36 cellular contexts compared by ENCODE assay signal in the genomic region with DNA sequence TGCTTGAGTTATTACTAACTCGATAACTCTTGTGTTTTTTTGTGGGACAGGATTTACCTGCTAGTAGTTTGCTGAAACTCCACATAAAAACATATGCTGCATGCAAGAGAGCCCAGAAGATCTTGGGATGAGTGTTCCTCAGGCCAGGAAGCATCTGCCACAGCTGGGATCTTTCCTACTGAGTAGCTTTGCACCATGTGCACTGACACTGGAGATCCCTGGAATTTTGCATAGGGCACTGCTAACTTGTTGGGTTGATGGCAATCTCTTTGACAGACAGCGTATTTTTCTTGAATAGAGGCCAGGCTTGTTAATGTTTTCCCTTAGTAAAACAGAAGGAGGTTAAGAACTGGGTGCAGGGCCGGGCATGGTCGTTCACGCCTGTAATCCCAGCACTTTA. TPM values are rescaled to one million over a fixed set of nuclear protein-coding genes. Genes with fewer than 3 reads are reported as not detected.
"Had no signal": no experiment of that assay in that cellular context is flagged by ENCODE, and none has a peak within 500 bp of the region (broad histone marks: within the 10 kb centered on the region; RNA-seq: fewer than 3 reads in every experiment).

No MANE protein-coding gene starts in this region.

- ATAC-seq: activated naive CD4-positive, alpha-beta T cell treated with anti-CD3 and anti-CD28 coated beads, Interleukin-2, amount 50 U/mL, for 72 hours; activated T-cell treated with anti-CD3 and anti-CD28 coated beads, Interleukin-2, amount 50 U/mL, for 4 hours; PC-3; T-cell; T-helper 17 cell had no signal

- H3K27ac ChIP-seq: brain microvascular endothelial cell, cardiac muscle cell, SK-N-MC, VCaP had no signal

- H3K27me3 Mint-ChIP-seq: activated B cell treated with CpG ODN at 0.5 μM for 24 hours; activated CD4-positive, alpha-beta memory T cell treated with anti-CD3 and anti-CD28 coated beads for 36 hours; T-helper 17 cell had no signal

- H3K4me3 Mint-ChIP-seq: activated B cell treated with CpG ODN at 0.5 μM for 24 hours; activated CD4-positive, alpha-beta memory T cell treated with anti-CD3 and anti-CD28 coated beads for 36 hours; activated naive CD4-positive, alpha-beta T cell treated with anti-CD3 and anti-CD28 coated beads for 36 hours; activated T-cell treated with anti-CD3 and anti-CD28 coated beads, Interleukin-2, amount 50 U/mL, for 4 hours; activated T-helper 1 cell treated with anti-CD3 and anti-CD28 coated beads, Interleukin-12 subunit alpha, Interleukin-12 subunit beta, Interleukin-2, Interleukin-4 antibody, amounts not matched to agents 30 ng/mL and 10 ng/mL and 1 ng/mL, durations not matched to agents 14 hours and 24 hours and 36 hours; central memory CD8-positive, alpha-beta T cell; T-cell; T-helper 17 cell had no signal

- H3K4me1 Mint-ChIP-seq: activated B cell treated with CpG ODN at 0.5 μM for 24 hours; central memory CD8-positive, alpha-beta T cell; T-cell; T-helper 17 cell had no signal

- H3K4me3 ChIP-seq: cardiac muscle cell, SK-N-MC had no signal

- H3K27ac Mint-ChIP-seq: activated B cell treated with CpG ODN at 0.5 μM for 24 hours; activated CD4-positive, alpha-beta memory T cell treated with anti-CD3 and anti-CD28 coated beads for 36 hours; activated naive CD4-positive, alpha-beta T cell treated with anti-CD3 and anti-CD28 coated beads for 36 hours; activated naive CD4-positive, alpha-beta T cell treated with anti-CD3 and anti-CD28 coated beads, Interleukin-2, amount 50 U/mL, for 72 hours; activated T-helper 1 cell treated with anti-CD3 and anti-CD28 coated beads, Interleukin-12 subunit alpha, Interleukin-12 subunit beta, Interleukin-2, Interleukin-4 antibody, amounts not matched to agents 30 ng/mL and 10 ng/mL and 1 ng/mL, durations not matched to agents 14 hours and 24 hours and 36 hours; T-cell; T-helper 17 cell had no signal

- H3K36me3 Mint-ChIP-seq: activated CD4-positive, alpha-beta memory T cell treated with anti-CD3 and anti-CD28 coated beads for 36 hours; activated naive CD4-positive, alpha-beta T cell treated with anti-CD3 and anti-CD28 coated beads, Interleukin-2, amount 50 U/mL, for 72 hours; T-cell had no signal

- DNase-seq: activated B cell treated with CpG ODN at 0.5 μM for 24 hours; activated CD4-positive, alpha-beta memory T cell treated with anti-CD3 and anti-CD28 coated beads for 36 hours; activated CD4-positive, alpha-beta T cell treated with anti-CD3 and anti-CD28 coated beads for 4 hours; activated CD4-positive, alpha-beta T cell treated with anti-CD3 and anti-CD28 coated beads, Interleukin-2, amount 50 U/mL, for 1 hour; activated CD4-positive, CD25-positive, alpha-beta regulatory T cell treated with anti-CD3 and anti-CD28 coated beads, Interleukin-2, amount 50 U/mL, for 72 hours; activated CD8-positive, alpha-beta memory T cell treated with anti-CD3 and anti-CD28 coated beads, Interleukin-2, amount 50 U/mL, for 4 hours; activated gamma-delta T cell treated with Interleukin-2 at 50 U/mL for 16 hours; activated naive CD4-positive, alpha-beta T cell treated with anti-CD3 and anti-CD28 coated beads for 36 hours; activated T-cell treated with anti-CD3 and anti-CD28 coated beads for 4 hours; activated T-cell treated with anti-CD3 and anti-CD28 coated beads, Interleukin-2, amount 50 U/mL, for 4 hours; anterior cingulate cortex; brain microvascular endothelial cell; Kasumi-1; KG1; MM.1S; MV-4-11; NCI-H1092; NCI-H1436 treated with DMSO at 0.1 percent for 48 hours; NCI-H1694 treated with DMSO at 0.1 percent for 48 hours; NCI-H2029; NCI-H345; NCI-H510A; NCI-H526; NCI-H748 treated with DMSO at 0.1 percent for 48 hours; NK-92 treated with Interleukin-12 subunit alpha and Interleukin-12 subunit beta, amount 100 ng/mL, for 24 hours; PC-3; Right ventricle myocardium superior; T-cell; T-helper 17 cell had no signal

- H3K36me3 ChIP-seq: brain microvascular endothelial cell, cardiac muscle cell had no signal

- H3K9me3 Mint-ChIP-seq: activated B cell treated with CpG ODN at 0.5 μM for 24 hours; activated CD4-positive, alpha-beta memory T cell treated with anti-CD3 and anti-CD28 coated beads for 36 hours; activated naive CD4-positive, alpha-beta T cell treated with anti-CD3 and anti-CD28 coated beads for 36 hours; activated T-cell treated with anti-CD3 and anti-CD28 coated beads, Interleukin-2, amount 50 U/mL, for 4 hours; activated T-helper 1 cell treated with anti-CD3 and anti-CD28 coated beads, Interleukin-12 subunit alpha, Interleukin-12 subunit beta, Interleukin-2, Interleukin-4 antibody, amounts not matched to agents 30 ng/mL and 10 ng/mL and 1 ng/mL, durations not matched to agents 14 hours and 24 hours and 36 hours had no signal

- H3K27me3 ChIP-seq: brain microvascular endothelial cell, cardiac muscle cell had no signal

RNA-seq across cellular contexts. Expression of gene SERPINB11, which starts 0.8 kb away (rescaled TPM):
- total RNA-seq: activated B cell treated with CpG ODN at 0.5 μM for 24 hours; activated CD4-positive, alpha-beta memory T cell treated with anti-CD3 and anti-CD28 coated beads for 36 hours; activated naive CD4-positive, alpha-beta T cell treated with anti-CD3 and anti-CD28 coated beads for 36 hours; activated naive CD4-positive, alpha-beta T cell treated with anti-CD3 and anti-CD28 coated beads, Interleukin-2, amount 50 U/mL, for 72 hours; activated T-cell treated with anti-CD3 and anti-CD28 coated beads, Interleukin-2, amount 50 U/mL, for 4 hours; activated T-helper 1 cell treated with anti-CD3 and anti-CD28 coated beads, Interleukin-12 subunit alpha, Interleukin-12 subunit beta, Interleukin-2, Interleukin-4 antibody, amounts not matched to agents 30 ng/mL and 10 ng/mL and 1 ng/mL, durations not matched to agents 14 hours and 24 hours and 36 hours; cardiac muscle cell; chondrocyte; PC-3; Right ventricle myocardium superior; T-cell; T-helper 17 cell had no signal
- polyA plus RNA-seq: cardiac muscle cell had no signal

RNA-seq across cellular contexts. Expression of gene SERPINB3, which starts 40.3 kb away (rescaled TPM):
- total RNA-seq: activated B cell treated with CpG ODN at 0.5 μM for 24 hours; activated CD4-positive, alpha-beta memory T cell treated with anti-CD3 and anti-CD28 coated beads for 36 hours; activated naive CD4-positive, alpha-beta T cell treated with anti-CD3 and anti-CD28 coated beads for 36 hours; activated naive CD4-positive, alpha-beta T cell treated with anti-CD3 and anti-CD28 coated beads, Interleukin-2, amount 50 U/mL, for 72 hours; activated T-cell treated with anti-CD3 and anti-CD28 coated beads, Interleukin-2, amount 50 U/mL, for 4 hours; activated T-helper 1 cell treated with anti-CD3 and anti-CD28 coated beads, Interleukin-12 subunit alpha, Interleukin-12 subunit beta, Interleukin-2, Interleukin-4 antibody, amounts not matched to agents 30 ng/mL and 10 ng/mL and 1 ng/mL, durations not matched to agents 14 hours and 24 hours and 36 hours; cardiac muscle cell; chondrocyte; Right ventricle myocardium superior; T-cell; T-helper 17 cell had no signal
- polyA plus RNA-seq: cardiac muscle cell had no signal

RNA-seq across cellular contexts. Expression of gene SERPINB4, which starts 57.9 kb away (rescaled TPM):
- total RNA-seq: activated B cell treated with CpG ODN at 0.5 μM for 24 hours; activated CD4-positive, alpha-beta memory T cell treated with anti-CD3 and anti-CD28 coated beads for 36 hours; activated naive CD4-positive, alpha-beta T cell treated with anti-CD3 and anti-CD28 coated beads for 36 hours; activated naive CD4-positive, alpha-beta T cell treated with anti-CD3 and anti-CD28 coated beads, Interleukin-2, amount 50 U/mL, for 72 hours; activated T-cell treated with anti-CD3 and anti-CD28 coated beads, Interleukin-2, amount 50 U/mL, for 4 hours; activated T-helper 1 cell treated with anti-CD3 and anti-CD28 coated beads, Interleukin-12 subunit alpha, Interleukin-12 subunit beta, Interleukin-2, Interleukin-4 antibody, amounts not matched to agents 30 ng/mL and 10 ng/mL and 1 ng/mL, durations not matched to agents 14 hours and 24 hours and 36 hours; cardiac muscle cell; chondrocyte; Right ventricle myocardium superior; T-cell; T-helper 17 cell had no signal
- polyA plus RNA-seq: cardiac muscle cell had no signal
